In genomic region chr19:35028600-35028885, GRCh38 we compare ENCODE assay signal across 7 cellular contexts. TPM values are rescaled to one million over a fixed set of nuclear protein-coding genes. Genes with fewer than 3 reads are reported as not detected.
"Had no signal": no experiment of that assay in that cellular context is flagged by ENCODE, and none has a peak within 500 bp of the region (broad histone marks: within the 10 kb centered on the region; RNA-seq: fewer than 3 reads in every experiment).

No MANE protein-coding gene starts in this region.

RNA-seq across cellular contexts. Expression of gene HPN, which starts 13.0 kb away (rescaled TPM):
- total RNA-seq: activated B cell treated with CpG ODN at 0.5 μM for 24 hours; activated naive CD4-positive, alpha-beta T cell treated with anti-CD3 and anti-CD28 coated beads for 36 hours; activated naive CD4-positive, alpha-beta T cell treated with anti-CD3 and anti-CD28 coated beads, Interleukin-2, amount 50 U/mL, for 72 hours; activated T-helper 1 cell treated with anti-CD3 and anti-CD28 coated beads, Interleukin-12 subunit alpha, Interleukin-12 subunit beta, Interleukin-2, Interleukin-4 antibody, amounts not matched to agents 30 ng/mL and 10 ng/mL and 1 ng/mL, durations not matched to agents 14 hours and 24 hours and 36 hours; MCF 10A; SJCRH30; T-helper 1 cell treated with Interleukin-12 subunit alpha and Interleukin-12 subunit beta and Interleukin-4 antibody, amounts not matched to agents 30 ng/mL and 1 ng/mL, for 36 hours had no signal
